9 cellular contexts compared by ENCODE assay signal in the genomic region with DNA sequence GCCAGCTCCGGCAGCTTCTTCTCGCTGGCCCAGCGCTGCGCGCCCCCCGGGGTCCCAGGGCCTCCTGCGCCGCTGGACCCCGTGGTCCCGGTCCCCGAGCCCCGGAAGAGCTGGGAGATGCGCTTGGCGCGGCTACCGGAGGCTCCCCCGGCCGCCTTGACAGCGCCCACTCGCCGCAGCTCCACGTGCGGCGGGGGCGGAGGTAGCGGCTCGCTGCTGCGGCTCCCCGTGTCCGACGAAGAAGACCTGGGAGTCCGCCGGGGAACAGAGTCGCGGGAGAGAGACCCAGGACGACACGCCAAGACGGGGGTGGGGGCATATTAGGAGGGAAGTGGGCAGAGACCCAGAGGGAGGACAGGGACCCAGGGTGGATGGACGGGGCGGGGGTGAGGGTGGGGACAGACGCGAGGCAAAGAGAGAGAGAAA. TPM values are rescaled to one million over a fixed set of nuclear protein-coding genes. Genes with fewer than 3 reads are reported as not detected.
DNase-seq lines count a peak whose midpoint lies in the region; ATAC-seq and TF ChIP-seq lines count a peak whose summit lies in the region.
"Had no signal": no experiment of that assay in that cellular context is flagged by ENCODE, and none has a peak within 500 bp of the region (broad histone marks: within the 10 kb centered on the region; RNA-seq: fewer than 3 reads in every experiment).

No MANE protein-coding gene starts in this region.

- H3K27me3 ChIP-seq in gastrocnemius medialis: no peaks in the 10 kb centered on the region
- H3K27me3 ChIP-seq in aorta (ENCODE audit: control insufficient read depth in 1 of 2, insufficient read depth in 2 of 2, low read length in 1 of 2): no peaks in the 10 kb centered on the region

- H3K4me3 ChIP-seq in GM12864 (ENCODE audit: low read depth, low read length): peak overlapping the region; percentile 55
- peak overlapping the region; percentile 68 for H3K4me3 ChIP-seq in SK-N-MC
- H3K4me3 ChIP-seq in fibroblast of the aortic adventitia (ENCODE audit: low read depth, low read length): peak overlapping the region; percentile 44
- peak overlapping the region; percentile 50 to 75 (median 56) for H3K4me3 ChIP-seq in gastrocnemius medialis
- H3K4me3 ChIP-seq in aorta (ENCODE audit: low read length in 2 of 2): no peak overlapping the region

- in situ Hi-C loops in gastrocnemius medialis (cut with MboI; ENCODE audit: low sequenced_read_pairs in 4 of 4): loop anchor here in 1 of 4 donors (25.0 kb wide), 1 partner anchor 102 kb away; the partner anchor contains the start of genes CA11 and DBP

- ATAC-seq in gastrocnemius medialis (peak in 1 of 2 donors; percentile 9), GM21367 (IDR thresholded peaks at IDR 0.05; ENCODE audit: unreplicated experiment) (no peak), aorta (ENCODE audit: low FRiP score) (no peak)

- peaks cover 3 to 16% of the 10 kb centered on the region in 2 donors for H3K4me1 ChIP-seq in gastrocnemius medialis
- H3K4me1 ChIP-seq in aorta (ENCODE audit: control insufficient read depth in 1 of 2, insufficient read depth in 2 of 2, low read length in 2 of 2): no peaks in the 10 kb centered on the region

- H3K9me3 ChIP-seq in SK-N-MC (ENCODE audit: low read depth, low read length) (no peaks in the 10 kb centered on the region), gastrocnemius medialis (no peaks in the 10 kb centered on the region), aorta (ENCODE audit: control insufficient read depth, low read length) (no peaks in the 10 kb centered on the region)

- TF ChIP-seq POLR2A in gastrocnemius medialis (IDR thresholded peaks at IDR 0.05): no peak

- no peak for DNase-seq in GM12864 (ENCODE audit: low read depth)
- DNase-seq in SK-N-MC (ENCODE audit: low read depth, low spot score): no peak
- DNase-seq in fibroblast of the aortic adventitia (ENCODE audit: low read depth): no peak
- no peak for DNase-seq in gastrocnemius medialis
- DNase-seq in stimulated activated CD4-positive, alpha-beta T cell treated with anti-CD3 and anti-CD28 coated beads, Interleukin-2, amount 100 ng/mL, for 24 hours: no peak
- no peak for DNase-seq in activated CD4-positive, alpha-beta T cell treated with anti-CD3 and anti-CD28 coated beads, Interleukin-2, amount 50 U/mL, for 48 hours
- DNase-seq in aorta: no peak

- WGBS in aorta, 2 donors: 10 to 11% methylated on average over 37 to 42 of the region's 42 CpGs

- TF ChIP-seq CTCF in GM12864 (IDR thresholded peaks at IDR 0.05; ENCODE audit: low read depth, low read length, missing control alignments) (no peak), fibroblast of the aortic adventitia (IDR thresholded peaks at IDR 0.05; ENCODE audit: insufficient read depth, low read length) (no peak), gastrocnemius medialis (IDR thresholded peaks at IDR 0.05 in 4 of 5, conservative IDR thresholded peaks at IDR 0.05 in 1 of 5) (no peak)

- H3K9ac ChIP-seq in SK-N-MC (ENCODE audit: insufficient read length): peak overlapping the region; percentile 53

- no peak overlapping the region for H3K27ac ChIP-seq in SK-N-MC
- H3K27ac ChIP-seq in gastrocnemius medialis: peak overlapping the region; percentile 79 to 88 (median 86)
- H3K27ac ChIP-seq in aorta (ENCODE audit: low read depth in 1 of 2, low read length in 2 of 2): no peak overlapping the region

- intact Hi-C loops in gastrocnemius medialis (cut with DNase I; ENCODE audit: low total_unique reads) (loop anchor here (1.0 kb wide), 1 partner anchor 93 kb away; the partner anchor contains the start of gene CA11), aorta (cut with DNase I) (no loop called here)

- H3K36me3 ChIP-seq in SK-N-MC (ENCODE audit: insufficient read depth, low read length) (no peaks in the 10 kb centered on the region), gastrocnemius medialis (no peaks in the 10 kb centered on the region), aorta (ENCODE audit: control insufficient read depth in 1 of 2, insufficient read depth in 2 of 2, low read length in 1 of 2) (no peaks in the 10 kb centered on the region)

RNA-seq across cellular contexts. Expression of gene RASIP1, which starts 1.0 kb away (rescaled TPM):
- total RNA-seq in fibroblast of the aortic adventitia (ENCODE audit: low replicate concordance) (0.16 and 0.45 TPM in 2 replicates), gastrocnemius medialis (1 to 10 TPM; 3.4 to 8.1 (median 6.3) TPM), aorta (10 to 100 TPM; 15.4 to 31.2 TPM)
- polyA plus RNA-seq in aorta: 1 to 10 TPM; 1.8 to 3.4 TPM

RNA-seq across cellular contexts. Expression of gene IZUMO1, which starts 7.3 kb away (rescaled TPM):
- total RNA-seq in fibroblast of the aortic adventitia (ENCODE audit: low replicate concordance) (not detected in 2 replicates), gastrocnemius medialis (1 to 10 TPM in 1 of 4 donors, not detected in 3; 2.1 TPM), aorta (1 to 10 TPM in 1 of 2 donors, under 1 TPM in 1; 0.66 to 1.6 TPM)
- polyA plus RNA-seq in aorta: under 1 TPM in 1 of 2 donors, not detected in 1; 0.10 TPM

RNA-seq across cellular contexts. Expression of gene FUT1, which starts 13.0 kb away (rescaled TPM):
- under 0.01 TPM in 1 of 2 replicates, not detected in the other for total RNA-seq in fibroblast of the aortic adventitia (ENCODE audit: low replicate concordance)
- 1 to 10 TPM in 2 of 4 donors, under 1 TPM in 2; 0.61 to 1.3 (median 0.98) TPM for total RNA-seq in gastrocnemius medialis
- 1 to 10 TPM; 2.3 to 4.4 TPM for total RNA-seq in aorta
- under 1 TPM in 1 of 2 donors, not detected in 1; 0.05 TPM for polyA plus RNA-seq in aorta

RNA-seq across cellular contexts. Expression of gene FGF21, which starts 15.9 kb away (rescaled TPM):
- total RNA-seq in fibroblast of the aortic adventitia (ENCODE audit: low replicate concordance) (not detected in 2 replicates), gastrocnemius medialis (not detected), aorta (not detected)
- not detected for polyA plus RNA-seq in aorta
- total RNA-seq: neural crest cell had no signal

RNA-seq across cellular contexts. Expression of gene MAMSTR, which starts 19.9 kb away (rescaled TPM):
- total RNA-seq in fibroblast of the aortic adventitia (ENCODE audit: low replicate concordance) (2.5 and 8.0 TPM in 2 replicates), gastrocnemius medialis (10 to 100 TPM in 1 of 4 donors, 1 to 10 TPM in 3; 3.4 to 10.8 (median 5.4) TPM), aorta (1 to 10 TPM in 1 of 2 donors, under 1 TPM in 1; 0.58 to 3.7 TPM)
- polyA plus RNA-seq in aorta: 1 to 10 TPM in 1 of 2 donors, under 1 TPM in 1; 1.00 to 3.3 TPM

Comparison
In these comparisons a context has a peak if more than half of its experiments do, and no peak if none do; other contexts are left out.
1. H3K4me3 ChIP-seq: peak in GM12864 (single experiment), SK-N-MC (single experiment), fibroblast of the aortic adventitia (single experiment) and gastrocnemius medialis (4 of 4); none in aorta (0 of 2).
2. H3K27ac ChIP-seq: peak in gastrocnemius medialis (4 of 4); none in SK-N-MC (single experiment) and aorta (0 of 2).